ENCODE assay signal across 7 cellular contexts in the genomic region with DNA sequence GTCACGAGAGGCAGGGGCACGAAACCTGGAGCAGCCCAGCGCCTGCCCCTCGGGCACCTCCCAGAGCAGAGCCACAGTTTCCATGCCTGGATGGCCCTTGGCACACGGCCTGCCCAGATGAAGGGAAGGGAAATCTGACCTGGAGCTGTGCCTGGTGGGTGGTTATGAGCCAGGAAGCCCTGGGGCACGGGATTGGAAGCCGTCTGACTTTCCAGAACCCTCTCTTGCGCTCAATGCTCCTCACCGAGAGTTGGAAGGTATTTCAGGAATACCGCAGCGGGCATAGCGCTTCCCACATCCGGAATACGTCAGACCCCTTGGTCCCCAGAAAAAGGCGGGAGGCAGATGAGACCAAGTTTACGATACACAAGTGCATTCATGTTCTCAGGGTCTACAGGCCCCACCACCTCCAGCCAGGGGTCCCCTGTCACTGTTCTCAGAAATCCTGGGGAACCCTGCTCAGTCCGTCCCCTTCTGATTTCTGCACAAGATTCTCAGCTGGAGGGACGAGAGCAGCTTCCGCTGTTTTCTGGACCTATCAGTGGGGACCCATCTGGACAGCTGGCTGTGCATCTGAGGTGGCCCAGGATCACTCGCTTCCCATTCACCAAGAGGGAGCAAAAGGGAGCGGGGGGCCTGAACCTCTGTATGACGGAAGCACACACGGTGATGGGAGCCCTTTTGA.
"Had no signal": no experiment of that assay in that cellular context is flagged by ENCODE, and none has a peak within 500 bp of the region (broad histone marks: within the 10 kb centered on the region; RNA-seq: fewer than 3 reads in every experiment).

No MANE protein-coding gene starts in this region.

- ATAC-seq: left lobe of liver had no signal

- H3K27me3 Mint-ChIP-seq: activated CD4-positive, alpha-beta memory T cell treated with anti-CD3 and anti-CD28 coated beads for 36 hours had no signal

- H3K9me3 Mint-ChIP-seq: activated CD4-positive, alpha-beta memory T cell treated with anti-CD3 and anti-CD28 coated beads for 36 hours had no signal

- H3K4me3 Mint-ChIP-seq: activated CD4-positive, alpha-beta memory T cell treated with anti-CD3 and anti-CD28 coated beads for 36 hours had no signal

- H3K27me3 ChIP-seq: stomach had no signal

- H3K9me3 ChIP-seq: stomach had no signal

- H3K4me3 ChIP-seq: stomach had no signal

- DNase-seq: activated CD4-positive, alpha-beta memory T cell treated with anti-CD3 and anti-CD28 coated beads for 36 hours; activated CD4-positive, alpha-beta T cell treated with anti-CD3 and anti-CD28 coated beads for 1 hour; activated naive CD4-positive, alpha-beta T cell; erythroblast; mesendoderm; stomach had no signal

- H3K27ac Mint-ChIP-seq: activated CD4-positive, alpha-beta memory T cell treated with anti-CD3 and anti-CD28 coated beads for 36 hours had no signal

- H3K27ac ChIP-seq: stomach had no signal
